In the genomic region with DNA sequence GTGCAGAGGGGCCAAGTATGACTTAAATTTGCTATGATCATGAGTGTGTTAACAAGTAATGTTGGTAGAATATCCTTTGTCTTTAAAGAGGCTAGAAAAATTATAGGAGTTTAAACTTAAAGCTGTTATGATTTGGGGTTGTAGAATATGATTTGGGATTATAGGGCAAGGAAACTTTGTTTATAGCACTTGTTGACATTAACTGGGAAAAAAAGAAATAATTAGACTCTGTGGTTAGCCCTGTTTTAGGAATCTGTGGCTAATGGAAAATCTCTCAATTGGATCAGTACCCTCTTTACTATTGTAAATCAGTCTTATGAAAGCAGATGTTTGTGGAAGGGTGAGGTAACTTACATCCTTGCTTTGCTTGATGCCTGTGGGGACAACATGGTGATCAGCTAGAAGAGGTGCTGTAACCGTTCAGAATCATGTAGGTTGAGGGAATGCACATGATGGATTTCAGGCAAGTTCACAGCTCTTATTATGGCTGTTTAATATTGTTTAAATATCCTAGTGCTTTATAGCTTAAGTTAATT, we compare ENCODE assay signal across 12 cellular contexts. TPM values are rescaled to one million over a fixed set of nuclear protein-coding genes. Genes with fewer than 3 reads are reported as not detected.
"Had no signal": no experiment of that assay in that cellular context is flagged by ENCODE, and none has a peak within 500 bp of the region (broad histone marks: within the 10 kb centered on the region; RNA-seq: fewer than 3 reads in every experiment).

No MANE protein-coding gene starts in this region.

- H3K27ac Mint-ChIP-seq: activated CD4-positive, alpha-beta memory T cell treated with anti-CD3 and anti-CD28 coated beads, Interleukin-2, amount 10 ng/mL, durations not matched to agents 7 days and 5 days; activated naive CD4-positive, alpha-beta T cell treated with anti-CD3 and anti-CD28 coated beads, Interleukin-2, amount 50 U/mL, for 24 hours; stimulated activated naive B cell treated with anti-CD40 and anti-IgM and Interleukin-4, amounts not matched to agents 10 μg/mL and 1 μg/mL and 100 μg/mL, for 72 hours had no signal

- H3K27ac ChIP-seq: ovary, sigmoid colon, tibial artery, VCaP had no signal

- H3K4me3 Mint-ChIP-seq: activated CD4-positive, alpha-beta memory T cell treated with anti-CD3 and anti-CD28 coated beads, Interleukin-2, amount 10 ng/mL, durations not matched to agents 7 days and 5 days; activated naive CD4-positive, alpha-beta T cell treated with anti-CD3 and anti-CD28 coated beads, Interleukin-2, amount 50 U/mL, for 24 hours; activated T-cell treated with anti-CD3 and anti-CD28 coated beads, Interleukin-2, amount 50 U/mL, for 4 hours; stimulated activated naive B cell treated with anti-CD40 and anti-IgM and Interleukin-4, amounts not matched to agents 10 μg/mL and 1 μg/mL and 100 μg/mL, for 72 hours had no signal

- H3K27me3 Mint-ChIP-seq: activated CD4-positive, alpha-beta memory T cell treated with anti-CD3 and anti-CD28 coated beads, Interleukin-2, amount 10 ng/mL, durations not matched to agents 7 days and 5 days; activated naive CD4-positive, alpha-beta T cell treated with anti-CD3 and anti-CD28 coated beads, Interleukin-2, amount 50 U/mL, for 24 hours; stimulated activated naive B cell treated with anti-CD40 and anti-IgM and Interleukin-4, amounts not matched to agents 10 μg/mL and 1 μg/mL and 100 μg/mL, for 72 hours had no signal

- H3K9me3 ChIP-seq: ovary, sigmoid colon, tibial artery had no signal

- H3K27me3 ChIP-seq: ovary, sigmoid colon, tibial artery had no signal

- H3K9me3 Mint-ChIP-seq: activated CD4-positive, alpha-beta memory T cell treated with anti-CD3 and anti-CD28 coated beads, Interleukin-2, amount 10 ng/mL, durations not matched to agents 7 days and 5 days; activated naive CD4-positive, alpha-beta T cell treated with anti-CD3 and anti-CD28 coated beads, Interleukin-2, amount 50 U/mL, for 24 hours; activated T-cell treated with anti-CD3 and anti-CD28 coated beads, Interleukin-2, amount 50 U/mL, for 4 hours; stimulated activated naive B cell treated with anti-CD40 and anti-IgM and Interleukin-4, amounts not matched to agents 10 μg/mL and 1 μg/mL and 100 μg/mL, for 72 hours had no signal

- H3K4me3 ChIP-seq: ovary, sigmoid colon, tibial artery had no signal

- DNase-seq: activated CD4-positive, alpha-beta memory T cell treated with anti-CD3 and anti-CD28 coated beads, Interleukin-2, amount 10 ng/mL, durations not matched to agents 7 days and 5 days; activated effector memory CD4-positive, alpha-beta T cell treated with anti-CD3 and anti-CD28 coated beads, Interleukin-2, amount 50 U/mL, for 16 hours; activated T-cell treated with anti-CD3 and anti-CD28 coated beads, Interleukin-2, amount 50 U/mL, for 4 hours; foreskin melanocyte; ovary; sigmoid colon; stimulated activated CD4-positive, alpha-beta T cell treated with anti-CD3 and anti-CD28 coated beads, Interleukin-1b, Interleukin-23, amount 100 ng/mL, for 48 hours; stimulated activated naive B cell treated with anti-CD40 and anti-IgM and Interleukin-4, amounts not matched to agents 10 μg/mL and 1 μg/mL and 100 μg/mL, for 72 hours; T-helper 1 cell; tibial artery had no signal

- ATAC-seq: activated T-cell treated with anti-CD3 and anti-CD28 coated beads, Interleukin-2, amount 50 U/mL, for 4 hours; stimulated activated naive B cell treated with anti-CD40 and anti-IgM and Interleukin-4, amounts not matched to agents 10 μg/mL and 1 μg/mL and 100 μg/mL, for 72 hours had no signal

- H3K36me3 ChIP-seq: ovary had no signal

RNA-seq across cellular contexts. Expression of a gene that starts 26.8 kb away (rescaled TPM):
- total RNA-seq: activated CD4-positive, alpha-beta memory T cell treated with anti-CD3 and anti-CD28 coated beads, Interleukin-2, amount 10 ng/mL, durations not matched to agents 7 days and 5 days had no signal
